2 cellular contexts compared by ENCODE assay signal in genomic region chr11:2335286-2335685, GRCh38. TPM values are rescaled to one million over a fixed set of nuclear protein-coding genes. Genes with fewer than 3 reads are reported as not detected.
"Had no signal": no experiment of that assay in that cellular context is flagged by ENCODE, and none has a peak within 500 bp of the region (broad histone marks: within the 10 kb centered on the region; RNA-seq: fewer than 3 reads in every experiment).

No MANE protein-coding gene starts in this region.

RNA-seq across cellular contexts. Expression of gene TSPAN32, which starts 33.5 kb away (rescaled TPM):
- total RNA-seq: astrocyte, WTC11 had no signal

RNA-seq across cellular contexts. Expression of gene C11orf21, which starts 33.6 kb away (rescaled TPM):
- total RNA-seq: astrocyte had no signal
